ENCODE assay signal across 28 cellular contexts in the genomic region with DNA sequence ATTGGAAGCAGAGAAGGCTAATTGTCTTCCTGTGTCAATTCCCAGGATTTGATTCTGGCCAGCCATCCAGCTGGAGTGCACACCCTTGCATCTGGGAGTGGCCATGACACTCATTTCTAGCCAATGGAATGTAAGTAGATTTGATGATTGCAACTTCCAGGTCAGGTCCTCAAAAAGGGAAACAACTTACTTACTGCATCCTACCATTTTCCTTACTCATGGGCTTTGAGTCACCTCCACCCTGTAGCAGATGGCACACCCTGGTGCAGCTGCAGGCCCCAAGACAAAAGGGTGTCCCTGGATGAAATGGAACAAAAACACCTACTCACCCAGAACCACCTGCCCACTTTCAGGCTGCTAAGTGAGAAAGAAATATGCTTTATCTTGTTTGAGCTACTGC. TPM values are rescaled to one million over a fixed set of nuclear protein-coding genes. Genes with fewer than 3 reads are reported as not detected.
DNase-seq lines count a peak whose midpoint lies in the region; ATAC-seq and TF ChIP-seq lines count a peak whose summit lies in the region.
"Had no signal": no experiment of that assay in that cellular context is flagged by ENCODE, and none has a peak within 500 bp of the region (broad histone marks: within the 10 kb centered on the region; RNA-seq: fewer than 3 reads in every experiment).

No MANE protein-coding gene starts in this region.

- in situ Hi-C loops in gastrocnemius medialis (cut with MboI; ENCODE audit: low sequenced_read_pairs in 4 of 4) = no loop called here

- H3K4me3 Mint-ChIP-seq in WTC11 = no peak overlapping the region
- H3K4me3 Mint-ChIP-seq: CD4-positive, alpha-beta memory T cell; central memory CD8-positive, alpha-beta T cell had no signal

- H3K36me3 ChIP-seq in gastrocnemius medialis = no peaks in the 10 kb centered on the region
- H3K36me3 ChIP-seq: ovary, right atrium auricular region, spleen had no signal

- peaks cover 29 to 40% (median 35%) of the 10 kb centered on the region in 3 donors for H3K27me3 ChIP-seq in gastrocnemius medialis
- H3K27me3 ChIP-seq: ovary, right atrium auricular region had no signal

- intact Hi-C loops in gastrocnemius medialis (cut with DNase I; ENCODE audit: low total_unique reads) = no loop called here

- TF ChIP-seq POLR2A in gastrocnemius medialis (IDR thresholded peaks at IDR 0.05) = no peak

- H3K4me1 Mint-ChIP-seq in WTC11 = no peaks in the 10 kb centered on the region
- H3K4me1 Mint-ChIP-seq: central memory CD8-positive, alpha-beta T cell had no signal

- DNase-seq in Ammon's horn (ENCODE audit: low spot score) (peak; percentile 24), H4 (ENCODE audit: low spot score) (peak; percentile 7), RPMI7951 (ENCODE audit: low read depth) (peak; percentile 48), fibroblast of villous mesenchyme (ENCODE audit: low read depth) (peak; percentile 22), SK-N-DZ (ENCODE audit: low spot score) (no peak), gastrocnemius medialis (no peak), T1000 (lab: John Stamatoyannopoulos, UW) (no peak), WTC11 (ENCODE audit: low spot score) (no peak)
- DNase-seq: aorta; CD4-positive, alpha-beta memory T cell; DMS153; GOT3; KBM-7; mesendoderm; NCI-H1694 treated with DMSO at 0.1 percent for 48 hours; NCI-H446; ovary; spleen; stimulated activated CD4-positive, alpha-beta T cell treated with anti-CD3 and anti-CD28 coated beads, Interleukin-4, amount 100 ng/mL, for 1 hour; stimulated activated naive CD4-positive, alpha-beta T cell treated with Interleukin-2 at 50 U/mL for 16 hours had no signal

- peaks cover 62% of the 10 kb centered on the region for H3K9me3 Mint-ChIP-seq in WTC11
- H3K9me3 Mint-ChIP-seq: central memory CD8-positive, alpha-beta T cell had no signal

- H3K27me3 Mint-ChIP-seq in WTC11 (ENCODE audit: low read depth) = peaks cover 40% of the 10 kb centered on the region

- TF ChIP-seq CTCF in fibroblast of villous mesenchyme (IDR thresholded peaks at IDR 0.05; ENCODE audit: insufficient read depth, low read depth, low read length) (no peak), gastrocnemius medialis (IDR thresholded peaks at IDR 0.05 in 4 of 5, conservative IDR thresholded peaks at IDR 0.05 in 1 of 5) (no peak), WTC11 (IDR thresholded peaks at IDR 0.05) (no peak)

- no peak overlapping the region for H3K27ac Mint-ChIP-seq in WTC11
- H3K27ac Mint-ChIP-seq: activated naive CD4-positive, alpha-beta T cell treated with anti-CD3 and anti-CD28 coated beads, Interleukin-2, amount 50 U/mL, for 72 hours; CD4-positive, alpha-beta memory T cell had no signal

- H3K4me3 ChIP-seq in fibroblast of villous mesenchyme (ENCODE audit: low read depth, low read length) (no peak overlapping the region), gastrocnemius medialis (no peak overlapping the region)
- H3K4me3 ChIP-seq: dorsolateral prefrontal cortex, ovary, right atrium auricular region, spleen had no signal

- peaks cover 40% of the 10 kb centered on the region for H3K36me3 Mint-ChIP-seq in WTC11
- H3K36me3 Mint-ChIP-seq: CD4-positive, alpha-beta memory T cell had no signal

- no peaks in the 10 kb centered on the region for H3K9me3 ChIP-seq in gastrocnemius medialis
- H3K9me3 ChIP-seq: ovary, right atrium auricular region had no signal

- H3K27ac ChIP-seq in gastrocnemius medialis = no peak overlapping the region
- H3K27ac ChIP-seq: ovary, right atrium auricular region, spleen, VCaP had no signal

- POLR2A ChIA-PET in WTC11 (lab: Charles Lee) = no interaction called here

- H3K4me1 ChIP-seq in gastrocnemius medialis = peaks cover 0 to 4% of the 10 kb centered on the region in 2 donors

- CTCF ChIA-PET in WTC11 (lab: Charles Lee) = no interaction called here

- ATAC-seq in gastrocnemius medialis (no peak), WTC11 (no peak)
- ATAC-seq: activated naive CD4-positive, alpha-beta T cell treated with anti-CD3 and anti-CD28 coated beads, Interleukin-2, amount 50 U/mL, for 72 hours; SK-N-SH treated with all-trans-retinoic acid at 6 μM for 48 hours had no signal

TF ChIP-seq in WTC11, 78 proteins besides CTCF, POLR2A, EP300 and RAD21:
- TF ChIP-seq, protein P1, sequence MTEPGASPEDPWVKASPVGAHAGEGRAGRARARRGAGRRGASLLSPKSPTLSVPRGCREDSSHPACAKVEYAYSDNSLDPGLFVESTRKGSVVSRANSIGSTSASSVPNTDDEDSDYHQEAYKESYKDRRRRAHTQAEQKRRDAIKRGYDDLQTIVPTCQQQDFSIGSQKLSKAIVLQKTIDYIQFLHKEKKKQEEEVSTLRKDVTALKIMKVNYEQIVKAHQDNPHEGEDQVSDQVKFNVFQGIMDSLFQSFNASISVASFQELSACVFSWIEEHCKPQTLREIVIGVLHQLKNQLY (CRISPR knock-in tag; IDR thresholded peaks at IDR 0.05) = no peak
- TF ChIP-seq, protein P2, sequence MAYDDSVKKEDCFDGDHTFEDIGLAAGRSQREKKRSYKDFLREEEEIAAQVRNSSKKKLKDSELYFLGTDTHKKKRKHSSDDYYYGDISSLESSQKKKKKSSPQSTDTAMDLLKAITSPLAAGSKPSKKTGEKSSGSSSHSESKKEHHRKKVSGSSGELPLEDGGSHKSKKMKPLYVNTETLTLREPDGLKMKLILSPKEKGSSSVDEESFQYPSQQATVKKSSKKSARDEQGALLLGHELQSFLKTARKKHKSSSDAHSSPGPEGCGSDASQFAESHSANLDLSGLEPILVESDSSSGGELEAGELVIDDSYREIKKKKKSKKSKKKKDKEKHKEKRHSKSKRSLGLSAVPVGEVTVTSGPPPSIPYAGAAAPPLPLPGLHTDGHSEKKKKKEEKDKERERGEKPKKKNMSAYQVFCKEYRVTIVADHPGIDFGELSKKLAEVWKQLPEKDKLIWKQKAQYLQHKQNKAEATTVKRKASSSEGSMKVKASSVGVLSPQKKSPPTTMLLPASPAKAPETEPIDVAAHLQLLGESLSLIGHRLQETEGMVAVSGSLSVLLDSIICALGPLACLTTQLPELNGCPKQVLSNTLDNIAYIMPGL (CRISPR knock-in tag; IDR thresholded peaks at IDR 0.05) = no peak
- no peak for TF ChIP-seq IRF2 (CRISPR knock-in tag; IDR thresholded peaks at IDR 0.05; ENCODE audit: borderline replicate concordance, low read depth)
- TF ChIP-seq, protein P3, sequence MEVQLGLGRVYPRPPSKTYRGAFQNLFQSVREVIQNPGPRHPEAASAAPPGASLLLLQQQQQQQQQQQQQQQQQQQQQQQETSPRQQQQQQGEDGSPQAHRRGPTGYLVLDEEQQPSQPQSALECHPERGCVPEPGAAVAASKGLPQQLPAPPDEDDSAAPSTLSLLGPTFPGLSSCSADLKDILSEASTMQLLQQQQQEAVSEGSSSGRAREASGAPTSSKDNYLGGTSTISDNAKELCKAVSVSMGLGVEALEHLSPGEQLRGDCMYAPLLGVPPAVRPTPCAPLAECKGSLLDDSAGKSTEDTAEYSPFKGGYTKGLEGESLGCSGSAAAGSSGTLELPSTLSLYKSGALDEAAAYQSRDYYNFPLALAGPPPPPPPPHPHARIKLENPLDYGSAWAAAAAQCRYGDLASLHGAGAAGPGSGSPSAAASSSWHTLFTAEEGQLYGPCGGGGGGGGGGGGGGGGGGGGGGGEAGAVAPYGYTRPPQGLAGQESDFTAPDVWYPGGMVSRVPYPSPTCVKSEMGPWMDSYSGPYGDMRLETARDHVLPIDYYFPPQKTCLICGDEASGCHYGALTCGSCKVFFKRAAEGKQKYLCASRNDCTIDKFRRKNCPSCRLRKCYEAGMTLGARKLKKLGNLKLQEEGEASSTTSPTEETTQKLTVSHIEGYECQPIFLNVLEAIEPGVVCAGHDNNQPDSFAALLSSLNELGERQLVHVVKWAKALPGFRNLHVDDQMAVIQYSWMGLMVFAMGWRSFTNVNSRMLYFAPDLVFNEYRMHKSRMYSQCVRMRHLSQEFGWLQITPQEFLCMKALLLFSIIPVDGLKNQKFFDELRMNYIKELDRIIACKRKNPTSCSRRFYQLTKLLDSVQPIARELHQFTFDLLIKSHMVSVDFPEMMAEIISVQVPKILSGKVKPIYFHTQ (CRISPR knock-in tag; IDR thresholded peaks at IDR 0.05) = no peak
- no peak for TF ChIP-seq KAT7 (CRISPR knock-in tag; IDR thresholded peaks at IDR 0.05; ENCODE audit: borderline replicate concordance)
- TF ChIP-seq EMX1 (CRISPR knock-in tag; IDR thresholded peaks at IDR 0.05) = no peak
- no peak for TF ChIP-seq JUN (CRISPR knock-in tag; IDR thresholded peaks at IDR 0.05)
- no peak for TF ChIP-seq ZNF416 (CRISPR knock-in tag; IDR thresholded peaks at IDR 0.05)
- TF ChIP-seq, protein P4, sequence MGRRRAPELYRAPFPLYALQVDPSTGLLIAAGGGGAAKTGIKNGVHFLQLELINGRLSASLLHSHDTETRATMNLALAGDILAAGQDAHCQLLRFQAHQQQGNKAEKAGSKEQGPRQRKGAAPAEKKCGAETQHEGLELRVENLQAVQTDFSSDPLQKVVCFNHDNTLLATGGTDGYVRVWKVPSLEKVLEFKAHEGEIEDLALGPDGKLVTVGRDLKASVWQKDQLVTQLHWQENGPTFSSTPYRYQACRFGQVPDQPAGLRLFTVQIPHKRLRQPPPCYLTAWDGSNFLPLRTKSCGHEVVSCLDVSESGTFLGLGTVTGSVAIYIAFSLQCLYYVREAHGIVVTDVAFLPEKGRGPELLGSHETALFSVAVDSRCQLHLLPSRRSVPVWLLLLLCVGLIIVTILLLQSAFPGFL (CRISPR knock-in tag; IDR thresholded peaks at IDR 0.05; ENCODE audit: borderline replicate concordance) = no peak
- no peak for TF ChIP-seq NR1H2 (CRISPR knock-in tag; IDR thresholded peaks at IDR 0.05)
- no peak for TF ChIP-seq MYBL2 (CRISPR knock-in tag; IDR thresholded peaks at IDR 0.05)
- TF ChIP-seq, protein P5, sequence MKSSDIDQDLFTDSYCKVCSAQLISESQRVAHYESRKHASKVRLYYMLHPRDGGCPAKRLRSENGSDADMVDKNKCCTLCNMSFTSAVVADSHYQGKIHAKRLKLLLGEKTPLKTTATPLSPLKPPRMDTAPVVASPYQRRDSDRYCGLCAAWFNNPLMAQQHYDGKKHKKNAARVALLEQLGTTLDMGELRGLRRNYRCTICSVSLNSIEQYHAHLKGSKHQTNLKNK (CRISPR knock-in tag; IDR thresholded peaks at IDR 0.05) = no peak
TF ChIP-seq in WTC11: peak in this region for 0.

RNA-seq across cellular contexts. Expression of a gene that starts 27.3 kb away (rescaled TPM):
- 4.8 and 5.7 TPM in 2 replicates for total RNA-seq in H4 (2014; rRNA removed; shearing (Covaris generic))
- total RNA-seq in RPMI7951 (2014; rRNA removed; shearing (Covaris generic)) = 5.3 and 5.4 TPM in 2 replicates
- total RNA-seq in fibroblast of villous mesenchyme = 13.5 and 16.8 TPM in 2 replicates
- polyA plus RNA-seq in SK-N-DZ (2014; cell fraction: cytosol; rRNA removed) = 32.5 and 34.8 TPM in 2 replicates
- 80.1 and 95.3 TPM in 2 replicates for polyA plus RNA-seq in SK-N-DZ (2014; cell fraction: nucleus; rRNA removed)
- total RNA-seq in gastrocnemius medialis = 10 to 100 TPM in 3 of 4 donors, 1 to 10 TPM in 1; 8.0 to 15.5 (median 13.4) TPM
- total RNA-seq in WTC11 (2021) = 18.2 to 18.5 TPM (median 18.3 TPM) in 3 replicates

RNA-seq across cellular contexts. Expression of a gene that starts 44.8 kb away (rescaled TPM):
- total RNA-seq in H4 (2014; rRNA removed; shearing (Covaris generic)) = not detected in 2 replicates
- total RNA-seq in RPMI7951 (2014; rRNA removed; shearing (Covaris generic)) = not detected in 2 replicates
- total RNA-seq in fibroblast of villous mesenchyme = under 0.01 TPM in 1 of 2 replicates, not detected in the other
- polyA plus RNA-seq in SK-N-DZ (2014; cell fraction: cytosol; rRNA removed) = not detected in 2 replicates
- polyA plus RNA-seq in SK-N-DZ (2014; cell fraction: nucleus; rRNA removed) = not detected in 2 replicates
- not detected for total RNA-seq in gastrocnemius medialis
- not detected in 3 replicates for total RNA-seq in WTC11 (2021)
- total RNA-seq: CD4-positive, alpha-beta memory T cell; glomerular endothelial cell; right atrium auricular region; T-helper 2 cell treated with Interferon-gamma antibody and Interleukin-4, amounts not matched to agents 100 ng/mL and 5 ng/mL, for 36 hours had no signal
- polyA plus RNA-seq: CD4-positive, alpha-beta memory T cell had no signal

Comparison
In these comparisons a context has a peak if more than half of its experiments do, and no peak if none do; other contexts are left out.
1. DNase-seq: peak in Ammon's horn (single experiment), H4 (single experiment), RPMI7951 (single experiment) and fibroblast of villous mesenchyme (single experiment); none in SK-N-DZ (single experiment), gastrocnemius medialis (0 of 2), T1000 (single experiment) and WTC11 (single experiment).